3 cellular contexts compared by ENCODE assay signal in genomic region chr3:149744630-149745029, GRCh38. TPM values are rescaled to one million over a fixed set of nuclear protein-coding genes. Genes with fewer than 3 reads are reported as not detected.
"Had no signal": no experiment of that assay in that cellular context is flagged by ENCODE, and none has a peak within 500 bp of the region (broad histone marks: within the 10 kb centered on the region; RNA-seq: fewer than 3 reads in every experiment).

No MANE protein-coding gene starts in this region.

- H3K4me3 ChIP-seq: GM12878 had no signal

- ATAC-seq: GM12878 had no signal

- DNase-seq: GF-D8 had no signal

RNA-seq across cellular contexts. Expression of gene ANKUB1, which starts 47.7 kb away (rescaled TPM):
- total RNA-seq: G401, GM12878 had no signal
